10 cellular contexts compared by ENCODE assay signal in the genomic region with DNA sequence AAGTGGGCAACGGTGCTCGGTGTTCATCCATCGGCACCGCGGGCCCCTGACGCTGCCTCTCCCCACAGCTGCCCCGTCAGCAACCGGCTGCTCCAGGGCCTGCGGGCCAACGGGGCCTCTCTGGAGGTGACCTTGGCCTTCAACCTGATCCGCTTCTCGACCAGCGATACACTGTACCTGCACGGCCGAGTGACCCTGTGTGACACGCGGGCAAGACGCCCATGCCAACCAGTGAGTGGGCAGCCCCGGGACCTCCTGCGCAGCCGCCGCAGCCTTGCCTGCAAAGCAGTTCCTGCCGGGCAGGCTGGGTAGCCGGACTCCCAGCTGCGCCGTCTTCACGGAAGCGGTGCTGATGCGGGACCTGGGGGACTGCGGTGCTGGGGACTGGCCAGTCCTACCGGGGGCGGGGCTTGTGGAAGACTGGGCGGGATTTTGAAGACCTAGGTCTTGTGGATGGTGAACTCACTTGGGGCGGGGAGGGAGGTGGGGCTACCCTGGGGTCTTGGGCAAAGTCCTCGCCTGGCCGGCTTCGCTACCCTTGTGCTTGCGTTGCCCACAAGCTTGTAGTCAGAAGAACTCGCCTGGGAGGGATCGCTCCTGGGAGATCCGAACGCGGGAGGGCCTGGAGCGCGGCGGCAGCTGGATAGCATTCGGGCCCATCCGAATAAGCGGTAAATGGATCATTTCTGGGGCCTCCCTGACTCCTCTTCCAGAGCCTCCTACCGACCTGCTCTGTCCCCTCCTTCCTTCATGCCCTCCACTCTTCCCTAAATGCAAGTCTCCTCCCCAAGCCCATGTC. TPM values are rescaled to one million over a fixed set of nuclear protein-coding genes. Genes with fewer than 3 reads are reported as not detected.
DNase-seq lines count a peak whose midpoint lies in the region; TF ChIP-seq lines count a peak whose summit lies in the region.
"Had no signal": no experiment of that assay in that cellular context is flagged by ENCODE, and none has a peak within 500 bp of the region (broad histone marks: within the 10 kb centered on the region; RNA-seq: fewer than 3 reads in every experiment).

No MANE protein-coding gene starts in this region.

- peaks cover 15 to 16% of the 10 kb centered on the region in 2 donors for H3K4me1 ChIP-seq in thyroid gland

- WGBS in thyroid gland, 2 donors = 5 to 6% methylated on average over 22 to 25 of the region's 50 CpGs

- H3K36me3 ChIP-seq in thyroid gland = no peaks in the 10 kb centered on the region

- H3K27me3 ChIP-seq in thyroid gland = no peaks in the 10 kb centered on the region

- H3K27me3 Mint-ChIP-seq in nephron (ENCODE audit: low read depth) = peaks cover 48% of the 10 kb centered on the region

- peak overlapping the region in 2 of 3 donors; percentile 44 to 61 for H3K4me3 ChIP-seq in thyroid gland (replicated peaks in 1 of 3)
- H3K4me3 ChIP-seq: SK-N-MC had no signal

- peak overlapping the region; percentile 67 to 78 (median 73) for H3K27ac ChIP-seq in thyroid gland
- H3K27ac ChIP-seq: 22Rv1, SK-N-MC had no signal

- H3K27ac Mint-ChIP-seq in nephron = peak overlapping the region in 1 of 3 experiments; percentile 13

- H3K4me1 Mint-ChIP-seq in nephron = peaks cover 6% of the 10 kb centered on the region

- peak; percentile 16 for DNase-seq in NCI-H2227 (lab: John Stamatoyannopoulos, UW; ENCODE audit: unreplicated experiment)
- DNase-seq in NCI-H2227 treated with DMSO at 0.1 percent for 48 hours (lab: John Stamatoyannopoulos, UW) = no peak
- peak; percentile 31 for DNase-seq in activated gamma-delta T cell treated with anti-CD3 and anti-CD28 coated beads, Interleukin-2, amount 50 U/mL, for 16 hours (ENCODE audit: low read depth)
- peak; percentile 40 for DNase-seq in globus pallidus (ENCODE audit: low spot score)
- DNase-seq in thyroid gland = peak; percentile 94 to 96
- DNase-seq in foreskin melanocyte = no peak
- no peak for DNase-seq in T1000 (lab: John Stamatoyannopoulos, UW)

- H3K36me3 Mint-ChIP-seq in nephron (ENCODE audit: low read depth) = no peaks in the 10 kb centered on the region

- H3K9me3 Mint-ChIP-seq in nephron = no peaks in the 10 kb centered on the region

- peak overlapping the region; percentile 78 to 79 (median 78) for H3K4me3 Mint-ChIP-seq in nephron

- no peak for TF ChIP-seq CTCF in nephron (IDR thresholded peaks at IDR 0.05; ENCODE audit: unreplicated experiment in 3 of 3)
- TF ChIP-seq CTCF in thyroid gland (IDR thresholded peaks at IDR 0.05) = no peak

- no peaks in the 10 kb centered on the region for H3K9me3 ChIP-seq in thyroid gland

- peak in 1 of 2 donors; percentile 85 for TF ChIP-seq POLR2A in thyroid gland (IDR thresholded peaks at IDR 0.05)

- intact Hi-C loops in thyroid gland (cut with DNase I) = no loop called here

RNA-seq across cellular contexts. Expression of gene CEP85, which starts 8.8 kb away (rescaled TPM):
- 10 to 100 TPM; 16.0 to 27.0 (median 17.0) TPM for total RNA-seq in thyroid gland

RNA-seq across cellular contexts. Expression of gene CATSPER4, which starts 34.8 kb away (rescaled TPM):
- total RNA-seq in thyroid gland = not detected

RNA-seq across cellular contexts. Expression of gene CNKSR1, which starts 47.9 kb away (rescaled TPM):
- 10 to 100 TPM; 20.0 to 81.2 (median 31.6) TPM for total RNA-seq in thyroid gland

RNA-seq across cellular contexts. Expression of gene ZNF593OS, which starts 53.6 kb away (rescaled TPM):
- total RNA-seq in thyroid gland = under 1 TPM in 1 of 4 donors, not detected in 3; 0.33 TPM

RNA-seq across cellular contexts. Expression of gene SH3BGRL3, which starts 54.7 kb away (rescaled TPM):
- total RNA-seq in thyroid gland = 10 to 100 TPM; 18.8 to 58.2 (median 37.4) TPM

Comparison
In these comparisons a context has a peak if more than half of its experiments do, and no peak if none do; other contexts are left out.
1. DNase-seq: peak in NCI-H2227 (single experiment), activated gamma-delta T cell treated with anti-CD3 and anti-CD28 coated beads, Interleukin-2, amount 50 U/mL, for 16 hours (single experiment), globus pallidus (single experiment) and thyroid gland (2 of 2); none in NCI-H2227 treated with DMSO at 0.1 percent for 48 hours (single experiment), foreskin melanocyte (single experiment) and T1000 (single experiment).